In the genomic region with DNA sequence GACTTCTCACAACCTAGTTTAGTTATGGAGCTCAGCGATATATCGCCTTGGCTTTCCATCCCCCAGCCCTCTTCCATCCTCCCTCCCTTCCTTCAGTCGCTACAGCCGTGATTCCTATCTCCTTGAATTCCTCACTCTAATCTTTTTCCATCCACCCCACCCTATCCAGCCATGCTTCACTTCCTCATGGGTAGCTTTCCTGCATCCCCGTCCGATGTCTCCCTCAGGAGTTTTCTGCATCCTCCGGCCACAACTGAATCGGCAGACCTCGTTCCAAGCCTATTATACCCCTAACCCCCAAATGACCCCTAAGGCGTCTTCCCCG, we compare ENCODE assay signal across 8 cellular contexts. TPM values are rescaled to one million over a fixed set of nuclear protein-coding genes. Genes with fewer than 3 reads are reported as not detected.
DNase-seq lines count a peak whose midpoint lies in the region; ATAC-seq and TF ChIP-seq lines count a peak whose summit lies in the region.

No MANE protein-coding gene starts in this region.

- no peaks in the 10 kb centered on the region for H3K27me3 Mint-ChIP-seq in memory B cell

- H3K4me1 ChIP-seq in HUES6 (ENCODE audit: control insufficient read depth, insufficient read depth, low read length) (no peaks in the 10 kb centered on the region), breast epithelium (no peaks in the 10 kb centered on the region), urinary bladder (ENCODE audit: insufficient read depth) (no peaks in the 10 kb centered on the region)

- peak overlapping the region; percentile 94 for H3K27ac Mint-ChIP-seq in memory B cell

- TF ChIP-seq POLR2A in breast epithelium (IDR thresholded peaks at IDR 0.05) = no peak

- peaks cover 3% of the 10 kb centered on the region for H3K36me3 ChIP-seq in HUES6 (ENCODE audit: control insufficient read depth, insufficient read depth, low read length)
- no peaks in the 10 kb centered on the region for H3K36me3 ChIP-seq in breast epithelium
- H3K36me3 ChIP-seq in urinary bladder (ENCODE audit: insufficient read depth) = no peaks in the 10 kb centered on the region

- H3K9ac ChIP-seq in HUES6 (ENCODE audit: low read length) = peak overlapping the region; percentile 80

- no peaks in the 10 kb centered on the region for H3K27me3 ChIP-seq in HUES6 (ENCODE audit: control insufficient read depth, insufficient read depth, low read length)
- peaks cover 0 to 21% of the 10 kb centered on the region in 2 donors for H3K27me3 ChIP-seq in breast epithelium

- H3K9me3 ChIP-seq in HUES6 (ENCODE audit: control insufficient read depth, insufficient read depth, low read depth, low read length) = peaks cover 2% of the 10 kb centered on the region; the same call in 1 of the 2 replicates
- H3K9me3 ChIP-seq in breast epithelium = no peaks in the 10 kb centered on the region

- WGBS in urinary bladder = under 1% methylated on average over 11 of the region's 11 CpGs

- TF ChIP-seq CTCF in breast epithelium (IDR thresholded peaks at IDR 0.05) = no peak

- no peak for DNase-seq in breast epithelium (ENCODE audit: low spot score in 2 of 2)
- DNase-seq in memory B cell (ENCODE audit: low spot score in 2 of 2) = no peak
- DNase-seq in DMS114 treated with DMSO at 0.1 percent for 48 hours (lab: John Stamatoyannopoulos, UW; ENCODE audit: unreplicated experiment) = no peak
- no peak for DNase-seq in NCI-H187 treated with DMSO at 0.1 percent for 48 hours (lab: John Stamatoyannopoulos, UW)
- DNase-seq in islet precursor cell = no peak

- H3K36me3 Mint-ChIP-seq in memory B cell = peaks cover 6% of the 10 kb centered on the region

- no peak for ATAC-seq in memory B cell (ENCODE audit: low read depth)

- peaks cover 16% of the 10 kb centered on the region for H3K4me1 Mint-ChIP-seq in memory B cell

- H3K27ac ChIP-seq in HUES6 (ENCODE audit: low read depth, low read length) (no peak overlapping the region; the same call in 1 of the 2 replicates), breast epithelium (peak overlapping the region; percentile 79 to 84), urinary bladder (ENCODE audit: low read depth) (peak overlapping the region; percentile 26)

- no peaks in the 10 kb centered on the region for H3K9me3 Mint-ChIP-seq in memory B cell

- peak overlapping the region; percentile 84 for H3K4me3 ChIP-seq in GM08714 (ENCODE audit: low read length)
- H3K4me3 ChIP-seq in HUES6 (ENCODE audit: low read depth, low read length) = peak overlapping the region; percentile 95
- H3K4me3 ChIP-seq in breast epithelium = peak overlapping the region; percentile 54 to 68 (median 61)
- peak overlapping the region; percentile 56 for H3K4me3 ChIP-seq in urinary bladder (ENCODE audit: low read depth, low read length)

- peak overlapping the region; percentile 97 for H3K4me3 Mint-ChIP-seq in memory B cell

- intact Hi-C loops in breast epithelium (cut with DNase I; ENCODE audit: low total_unique reads) = no loop called here

RNA-seq across cellular contexts. Expression of gene SNX12, which starts 0.4 kb away (rescaled TPM):
- total RNA-seq in breast epithelium (10 to 100 TPM; 31.4 to 55.2 (median 44.2) TPM), urinary bladder (45.8 TPM)
- polyA plus RNA-seq in urinary bladder = 54.8 TPM

RNA-seq across cellular contexts. Expression of gene FOXO4, which starts 28.0 kb away (rescaled TPM):
- 10 to 100 TPM; 14.7 to 30.1 (median 21.1) TPM for total RNA-seq in breast epithelium
- total RNA-seq in urinary bladder = 9.4 TPM
- polyA plus RNA-seq in urinary bladder = 29.7 TPM

RNA-seq across cellular contexts. Expression of gene CXorf65, which starts 38.9 kb away (rescaled TPM):
- total RNA-seq in breast epithelium (not detected), urinary bladder (not detected)
- polyA plus RNA-seq in urinary bladder = not detected

RNA-seq across cellular contexts. Expression of gene IL2RG, which starts 43.7 kb away (rescaled TPM):
- total RNA-seq in breast epithelium = 10 to 100 TPM in 1 of 3 donors, 1 to 10 TPM in 2; 5.1 to 10.8 (median 8.0) TPM
- total RNA-seq in urinary bladder = 1.2 TPM
- polyA plus RNA-seq in urinary bladder = 3.2 TPM

RNA-seq across cellular contexts. Expression of gene MED12, which starts 50.7 kb away (rescaled TPM):
- total RNA-seq in breast epithelium (10 to 100 TPM; 32.1 to 34.7 (median 33.9) TPM), urinary bladder (36.6 TPM)
- 17.7 TPM for polyA plus RNA-seq in urinary bladder
